ENCODE assay signal across 12 cellular contexts in genomic region chr5:54669845-54670635, GRCh38.
DNase-seq lines count a peak whose midpoint lies in the region; ATAC-seq and TF ChIP-seq lines count a peak whose summit lies in the region.
"Had no signal": no experiment of that assay in that cellular context is flagged by ENCODE, and none has a peak within 500 bp of the region (broad histone marks: within the 10 kb centered on the region; RNA-seq: fewer than 3 reads in every experiment).

No MANE protein-coding gene starts in this region.

- H3K9me3 Mint-ChIP-seq in T-helper 1 cell treated with Interleukin-12 subunit alpha and Interleukin-12 subunit beta and Interleukin-4 antibody, amounts not matched to agents 30 μg/mL and 1 μg/mL, for 36 hours: peaks cover 23% of the 10 kb centered on the region

- WGBS in mesenchymal stem cell: 80% methylated on average over 1 of the region's 1 CpG

- no peak overlapping the region for H2AFZ ChIP-seq in mesenchymal stem cell (ENCODE audit: low read depth, low read length)

- H3K14ac ChIP-seq in mesenchymal stem cell (ENCODE audit: low read length in 2 of 2): peak overlapping the region in 1 of 2 experiments; percentile 94

- H3K27me3 Mint-ChIP-seq in T-helper 1 cell treated with Interleukin-12 subunit alpha and Interleukin-12 subunit beta and Interleukin-4 antibody, amounts not matched to agents 30 μg/mL and 1 μg/mL, for 36 hours (ENCODE audit: low read depth): peaks cover 4% of the 10 kb centered on the region

- peak overlapping the region; percentile 44 for H3K9ac ChIP-seq in mesenchymal stem cell (ENCODE audit: low read length)

- H3K4ac ChIP-seq in mesenchymal stem cell (ENCODE audit: low read depth in 1 of 2, low read length in 2 of 2): peak overlapping the region in 1 of 2 experiments; percentile 4

- no peaks in the 10 kb centered on the region for H3K79me1 ChIP-seq in mesenchymal stem cell (replicated peaks; ENCODE audit: low read length, poor library complexity, severe bottlenecking)

- peak overlapping the region; percentile 6 to 92 for H2BK12ac ChIP-seq in mesenchymal stem cell (ENCODE audit: low read length in 2 of 2)

- H3K27me3 ChIP-seq in mesenchymal stem cell (ENCODE audit: control insufficient read depth in 1 of 2, insufficient read depth in 1 of 2, low read length in 2 of 2): no peaks in the 10 kb centered on the region
- H3K27me3 ChIP-seq: body of pancreas, uterus had no signal

- peak overlapping the region; percentile 70 for H4K91ac ChIP-seq in mesenchymal stem cell (ENCODE audit: low read length)

- no peak overlapping the region for H2BK5ac ChIP-seq in mesenchymal stem cell (ENCODE audit: low read depth, low read length, poor library complexity, severe bottlenecking)

- DNase-seq in AG10803 (ENCODE audit: low read depth) (no peak), EL (peak; percentile 21), mesenchymal stem cell (no peak), NCI-H146 treated with DMSO at 0.1 percent for 48 hours (lab: John Stamatoyannopoulos, UW; ENCODE audit: unreplicated experiment) (no peak), 8988T (no peak), NCI-H1092 treated with DMSO at 0.1 percent for 48 hours (lab: John Stamatoyannopoulos, UW) (no peak)
- DNase-seq: body of pancreas; stimulated activated CD4-positive, alpha-beta T cell treated with anti-CD3 and anti-CD28 coated beads, Interleukin-2, amount 100 ng/mL, for 24 hours; uterus had no signal

- no peak overlapping the region for H4K8ac ChIP-seq in mesenchymal stem cell (ENCODE audit: low read length)

- H3K18ac ChIP-seq in mesenchymal stem cell (ENCODE audit: low read depth in 1 of 2, low read length in 2 of 2): peak overlapping the region in 1 of 2 experiments; percentile 72

- 0 out of 2 replicates have a peak, but pooled peaks have one; percentile 1 for TF ChIP-seq CTCF in AG10803 (conservative IDR thresholded peaks at IDR 0.05; ENCODE audit: low read length)

- no peak overlapping the region for H3K4me3 ChIP-seq in AG10803 (ENCODE audit: low read length)
- no peak overlapping the region for H3K4me3 ChIP-seq in mesenchymal stem cell (ENCODE audit: insufficient read depth in 1 of 2, low read depth in 1 of 2, low read length in 2 of 2)
- H3K4me3 ChIP-seq: body of pancreas, SK-N-MC, uterus had no signal

- peaks cover 16% of the 10 kb centered on the region for H3K9me3 ChIP-seq in mesenchymal stem cell (ENCODE audit: control insufficient read depth, low read length)
- H3K9me3 ChIP-seq: body of pancreas, uterus had no signal

- H3K4me1 ChIP-seq in mesenchymal stem cell (ENCODE audit: control insufficient read depth, insufficient read depth, low read depth, low read length): peaks cover 4% of the 10 kb centered on the region
- H3K4me1 ChIP-seq: body of pancreas, uterus had no signal

- H3K27ac ChIP-seq in mesenchymal stem cell (ENCODE audit: low read length, poor library complexity, severe bottlenecking): no peak overlapping the region
- H3K27ac ChIP-seq: body of pancreas, SK-N-MC, uterus had no signal

- no peak overlapping the region for H3K23ac ChIP-seq in mesenchymal stem cell (ENCODE audit: low read length in 2 of 2)

- H2BK15ac ChIP-seq in mesenchymal stem cell (ENCODE audit: low read depth, poor library complexity, severe bottlenecking): no peak overlapping the region

- H3K4me1 Mint-ChIP-seq in T-helper 1 cell treated with Interleukin-12 subunit alpha and Interleukin-12 subunit beta and Interleukin-4 antibody, amounts not matched to agents 30 μg/mL and 1 μg/mL, for 36 hours (ENCODE audit: low read depth): peaks cover 56% of the 10 kb centered on the region

- H3K27ac Mint-ChIP-seq in T-helper 1 cell treated with Interleukin-12 subunit alpha and Interleukin-12 subunit beta and Interleukin-4 antibody, amounts not matched to agents 30 μg/mL and 1 μg/mL, for 36 hours: peak overlapping the region; percentile 72

- no peak for ATAC-seq in GM21515 (IDR thresholded peaks at IDR 0.05; ENCODE audit: unreplicated experiment)
- ATAC-seq: body of pancreas had no signal

- H2AK5ac ChIP-seq in mesenchymal stem cell (ENCODE audit: low read length, severe bottlenecking): no peak overlapping the region

- H3K36me3 Mint-ChIP-seq in T-helper 1 cell treated with Interleukin-12 subunit alpha and Interleukin-12 subunit beta and Interleukin-4 antibody, amounts not matched to agents 30 μg/mL and 1 μg/mL, for 36 hours (ENCODE audit: low read depth): peaks cover 30% of the 10 kb centered on the region

- H3K4me2 ChIP-seq in mesenchymal stem cell (ENCODE audit: low read length, poor library complexity, severe bottlenecking): no peak overlapping the region

- H2BK120ac ChIP-seq in mesenchymal stem cell (ENCODE audit: low read depth, low read length): no peak overlapping the region

- peak overlapping the region; percentile 67 for H3K4me3 Mint-ChIP-seq in T-helper 1 cell treated with Interleukin-12 subunit alpha and Interleukin-12 subunit beta and Interleukin-4 antibody, amounts not matched to agents 30 μg/mL and 1 μg/mL, for 36 hours

- H3K36me3 ChIP-seq in mesenchymal stem cell (ENCODE audit: control insufficient read depth in 1 of 2, insufficient read depth in 2 of 2, low read depth in 1 of 2, low read length in 2 of 2): no peaks in the 10 kb centered on the region
- H3K36me3 ChIP-seq: uterus had no signal
